ENCODE assay signal across 24 cellular contexts in the genomic region with DNA sequence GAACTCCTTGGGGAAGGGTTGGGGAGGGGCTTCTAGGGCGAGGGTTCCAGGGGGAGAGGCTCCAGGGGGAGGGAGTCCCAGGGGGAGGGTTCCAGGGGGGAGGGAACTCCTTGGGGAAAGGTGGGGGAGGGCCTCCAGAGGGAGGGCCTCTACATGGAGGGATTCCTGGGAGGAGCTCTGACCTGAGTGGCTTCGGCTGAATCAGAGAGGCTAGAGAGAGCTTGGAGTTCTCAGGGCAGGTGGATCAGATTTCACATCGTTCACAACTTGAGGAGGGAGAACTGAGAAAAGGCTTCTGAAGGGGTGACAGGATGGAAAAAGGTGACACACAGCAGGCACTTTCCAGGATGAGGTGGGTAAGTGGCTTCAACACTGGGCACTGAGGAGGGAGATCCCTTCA. TPM values are rescaled to one million over a fixed set of nuclear protein-coding genes. Genes with fewer than 3 reads are reported as not detected.
DNase-seq lines count a peak whose midpoint lies in the region; TF ChIP-seq lines count a peak whose summit lies in the region.
"Had no signal": no experiment of that assay in that cellular context is flagged by ENCODE, and none has a peak within 500 bp of the region (broad histone marks: within the 10 kb centered on the region; RNA-seq: fewer than 3 reads in every experiment).

No MANE protein-coding gene starts in this region.

- H3K4me3 Mint-ChIP-seq in nephron = no peak overlapping the region
- H3K4me3 Mint-ChIP-seq: activated CD8-positive, alpha-beta T cell treated with anti-CD3 and anti-CD28 coated beads for 36 hours; activated naive CD4-positive, alpha-beta T cell treated with anti-CD3 and anti-CD28 coated beads, Interleukin-2, amount 50 U/mL, for 24 hours; activated T-cell treated with anti-CD3 and anti-CD28 coated beads, Interleukin-2, amount 50 U/mL, for 4 hours; brain; CD8-positive, alpha-beta memory T cell; HFFc6 had no signal

- H3K4me3 ChIP-seq in ascending aorta = no peak overlapping the region
- H3K4me3 ChIP-seq: mucosa of descending colon, right atrium auricular region had no signal

- peak overlapping the region; percentile 35 to 58 for H3K27ac ChIP-seq in ascending aorta
- H3K27ac ChIP-seq: KMS-11, right atrium auricular region had no signal

- H3K4me1 Mint-ChIP-seq in nephron = peaks cover 47% of the 10 kb centered on the region
- H3K4me1 Mint-ChIP-seq: activated naive CD4-positive, alpha-beta T cell treated with anti-CD3 and anti-CD28 coated beads, Interleukin-2, amount 50 U/mL, for 24 hours; CD8-positive, alpha-beta memory T cell had no signal

- intact Hi-C loops in ascending aorta (cut with DNase I) = loop anchor here (2.0 to 10.0 kb wide), 2 partner anchors 18 to 116 kb away; a partner anchor contains a TSS

- peaks cover 10 to 37% of the 10 kb centered on the region in 2 donors for H3K4me1 ChIP-seq in ascending aorta

- no peak for TF ChIP-seq CTCF in ascending aorta (IDR thresholded peaks at IDR 0.05)
- TF ChIP-seq CTCF in nephron (IDR thresholded peaks at IDR 0.05; ENCODE audit: unreplicated experiment in 3 of 3) = no peak

- H3K9me3 ChIP-seq in ascending aorta = no peaks in the 10 kb centered on the region
- H3K9me3 ChIP-seq: mucosa of descending colon, right atrium auricular region had no signal

- peak overlapping the region in 2 of 3 experiments; percentile 2 to 47 for H3K27ac Mint-ChIP-seq in nephron
- H3K27ac Mint-ChIP-seq: activated CD8-positive, alpha-beta T cell treated with anti-CD3 and anti-CD28 coated beads for 36 hours; activated naive CD4-positive, alpha-beta T cell treated with anti-CD3 and anti-CD28 coated beads, Interleukin-2, amount 50 U/mL, for 24 hours; CD8-positive, alpha-beta memory T cell had no signal

- peak; percentile 18 for DNase-seq in DMS79 (lab: John Stamatoyannopoulos, UW)
- peak; percentile 28 for DNase-seq in HEK293T (ENCODE audit: extremely low spot score)
- no peak for DNase-seq in ascending aorta (ENCODE audit: low spot score in 2 of 2)
- DNase-seq in ureter (ENCODE audit: low spot score) = no peak
- no peak for DNase-seq in A172 (ENCODE audit: low spot score)
- DNase-seq in stimulated activated naive CD4-positive, alpha-beta T cell treated with Interleukin-2 at 50 U/mL for 16 hours (lab: John Stamatoyannopoulos, UW) = no peak
- DNase-seq: activated CD8-positive, alpha-beta T cell treated with anti-CD3 and anti-CD28 coated beads for 36 hours; activated T-cell treated with anti-CD3 and anti-CD28 coated beads, Interleukin-2, amount 50 U/mL, for 4 hours; CD8-positive, alpha-beta memory T cell; cortex of kidney; EL; HFFc6; mucosa of descending colon; NCI-H1105 treated with DMSO at 0.1 percent for 48 hours; NCI-H446 treated with DMSO at 0.1 percent for 48 hours; nucleus accumbens; Right ventricle myocardium superior; T-helper 1 cell; trophoblast cell had no signal

- no peaks in the 10 kb centered on the region for H3K27me3 Mint-ChIP-seq in nephron (ENCODE audit: low read depth)

- no peaks in the 10 kb centered on the region for H3K36me3 ChIP-seq in ascending aorta
- H3K36me3 ChIP-seq: right atrium auricular region had no signal

- CTCF ChIA-PET in HEK293T (lab: Yijun Ruan, JAX) = no interaction called here

- no peaks in the 10 kb centered on the region for H3K9me3 Mint-ChIP-seq in nephron
- H3K9me3 Mint-ChIP-seq: activated CD8-positive, alpha-beta T cell treated with anti-CD3 and anti-CD28 coated beads for 36 hours; activated naive CD4-positive, alpha-beta T cell treated with anti-CD3 and anti-CD28 coated beads, Interleukin-2, amount 50 U/mL, for 24 hours; activated T-cell treated with anti-CD3 and anti-CD28 coated beads, Interleukin-2, amount 50 U/mL, for 4 hours; brain; HFFc6 had no signal

- POLR2A ChIA-PET in HEK293T (lab: Yijun Ruan, JAX) = no interaction called here

- H3K27me3 ChIP-seq in ascending aorta = no peaks in the 10 kb centered on the region
- H3K27me3 ChIP-seq: right atrium auricular region had no signal

- no peaks in the 10 kb centered on the region for H3K36me3 Mint-ChIP-seq in nephron (ENCODE audit: low read depth)
- H3K36me3 Mint-ChIP-seq: activated naive CD4-positive, alpha-beta T cell treated with anti-CD3 and anti-CD28 coated beads, Interleukin-2, amount 50 U/mL, for 24 hours; brain; CD8-positive, alpha-beta memory T cell had no signal

TF ChIP-seq in HEK293T, 16 proteins besides CTCF, POLR2A, EP300 and RAD21:
- TF ChIP-seq TARDBP (IDR thresholded peaks at IDR 0.05) (no peak), SUZ12 (IDR thresholded peaks at IDR 0.05) (no peak), FOXK2 (IDR thresholded peaks at IDR 0.05) (no peak), SP1 (IDR thresholded peaks at IDR 0.05) (no peak), ARNT (IDR thresholded peaks at IDR 0.05) (no peak), ZNF384 (IDR thresholded peaks at IDR 0.05) (no peak), NFRKB (IDR thresholded peaks at IDR 0.05) (no peak), FOXM1 (IDR thresholded peaks at IDR 0.05; ENCODE audit: borderline replicate concordance) (no peak), HDGF (IDR thresholded peaks at IDR 0.05; ENCODE audit: borderline replicate concordance) (no peak)
- TF ChIP-seq, protein P1, sequence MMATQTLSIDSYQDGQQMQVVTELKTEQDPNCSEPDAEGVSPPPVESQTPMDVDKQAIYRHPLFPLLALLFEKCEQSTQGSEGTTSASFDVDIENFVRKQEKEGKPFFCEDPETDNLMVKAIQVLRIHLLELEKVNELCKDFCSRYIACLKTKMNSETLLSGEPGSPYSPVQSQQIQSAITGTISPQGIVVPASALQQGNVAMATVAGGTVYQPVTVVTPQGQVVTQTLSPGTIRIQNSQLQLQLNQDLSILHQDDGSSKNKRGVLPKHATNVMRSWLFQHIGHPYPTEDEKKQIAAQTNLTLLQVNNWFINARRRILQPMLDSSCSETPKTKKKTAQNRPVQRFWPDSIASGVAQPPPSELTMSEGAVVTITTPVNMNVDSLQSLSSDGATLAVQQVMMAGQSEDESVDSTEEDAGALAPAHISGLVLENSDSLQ (IDR thresholded peaks at IDR 0.05) = no peak

RNA-seq across cellular contexts. Expression of a gene that starts 49.1 kb away (rescaled TPM):
- 44.0 TPM for total RNA-seq in ascending aorta
- 23.0 TPM for total RNA-seq in ureter
- total RNA-seq in A172 (2014; rRNA removed; shearing (Covaris generic)) = 0.10 TPM in 1 of 2 replicates, not detected in the other
- total RNA-seq: activated CD8-positive, alpha-beta T cell treated with anti-CD3 and anti-CD28 coated beads for 36 hours; CD8-positive, alpha-beta memory T cell had no signal

Comparison
In these comparisons a context has a peak if more than half of its experiments do, and no peak if none do; other contexts are left out.
1. DNase-seq: peak in DMS79 (single experiment) and HEK293T (single experiment); none in ascending aorta (0 of 2), ureter (single experiment), A172 (single experiment) and stimulated activated naive CD4-positive, alpha-beta T cell treated with Interleukin-2 at 50 U/mL for 16 hours (single experiment).
2. RNA of a gene that starts 49.1 kb away (total RNA-seq): 44.0 TPM in ascending aorta (single experiment) and 23.0 TPM in ureter (single experiment); 0.10 TPM in A172; every median in the first group is over 10 times any median in the second.